In genomic region chr15:51726302-51727073, GRCh38 we compare ENCODE assay signal across 8 cellular contexts. TPM values are rescaled to one million over a fixed set of nuclear protein-coding genes. Genes with fewer than 3 reads are reported as not detected.
DNase-seq lines count a peak whose midpoint lies in the region; ATAC-seq and TF ChIP-seq lines count a peak whose summit lies in the region.

No MANE protein-coding gene starts in this region.

- no peaks in the 10 kb centered on the region for H3K27me3 ChIP-seq in left ventricle myocardium inferior (ENCODE audit: low read depth)

- POLR2A ChIA-PET in HEK293 (lab: Yijun Ruan, JAX), result interaction anchor here (0.7 kb wide), 1 partner anchor 17 kb away, joined by 3 read pairs; no protein-coding TSS in a partner anchor

- TF ChIP-seq POLR2A in NB4 (IDR thresholded peaks at IDR 0.05; ENCODE audit: extremely low read depth, insufficient read length), result no peak

- H3K4me3 ChIP-seq in HEK293 (ENCODE audit: low read depth, low read length) (no peak overlapping the region), NB4 (ENCODE audit: low read depth, low read length) (no peak overlapping the region), left ventricle myocardium inferior (no peak overlapping the region)

- H3K4me1 ChIP-seq in HEK293 (ENCODE audit: control insufficient read depth, insufficient read depth, low read length) (no peaks in the 10 kb centered on the region; the same call in 1 of the 2 replicates), left ventricle myocardium inferior (peaks cover 56% of the 10 kb centered on the region)

- H3K4me3 Mint-ChIP-seq in activated T-cell treated with anti-CD3 and anti-CD28 coated beads, Interleukin-2, amount 50 U/mL, for 4 hours, result no peak overlapping the region

- H3K9me3 ChIP-seq in HEK293 (ENCODE audit: control insufficient read depth, insufficient read depth, low read depth, low read length) (no peaks in the 10 kb centered on the region), left ventricle myocardium inferior (replicated peaks) (no peaks in the 10 kb centered on the region)

- no peak for TF ChIP-seq CTCF in HEK293 (tag by site-specific recombination; IDR thresholded peaks at IDR 0.05)
- TF ChIP-seq CTCF in NB4 (IDR thresholded peaks at IDR 0.05; ENCODE audit: low read depth, low read length), result no peak
- TF ChIP-seq CTCF in left ventricle myocardium inferior (IDR thresholded peaks at IDR 0.05; ENCODE audit: borderline replicate concordance), result no peak

- H3K4me1 Mint-ChIP-seq in activated T-cell treated with anti-CD3 and anti-CD28 coated beads, Interleukin-2, amount 50 U/mL, for 4 hours (ENCODE audit: low read depth), result peaks cover 68% of the 10 kb centered on the region

- no peak overlapping the region for H3K27ac ChIP-seq in HEK293 (ENCODE audit: extremely low read depth, low read depth, low read length)
- H3K27ac ChIP-seq in left ventricle myocardium inferior (replicated peaks), result peak overlapping the region; percentile 50

- peak; percentile 73 for DNase-seq in activated CD8-positive, alpha-beta memory T cell treated with anti-CD3 and anti-CD28 coated beads for 24 hours
- DNase-seq in activated CD8-positive, alpha-beta memory T cell treated with anti-CD3 and anti-CD28 coated beads, Interleukin-2, amount 50 U/mL, for 48 hours, result no peak
- DNase-seq in NB4 (ENCODE audit: low read depth) (peak; percentile 55), left ventricle myocardium inferior (peak; percentile 43), smooth muscle cell of the brain vasculature (ENCODE audit: low read depth, low spot score) (peak; percentile 59)
- peak; percentile 50 for DNase-seq in activated T-cell treated with anti-CD3 and anti-CD28 coated beads, Interleukin-2, amount 50 U/mL, for 4 hours

- ATAC-seq in activated T-cell treated with anti-CD3 and anti-CD28 coated beads, Interleukin-2, amount 50 U/mL, for 4 hours, result peak; percentile 95 to 96
- ATAC-seq in HG03439 (IDR thresholded peaks at IDR 0.05; ENCODE audit: unreplicated experiment), result no peak

- no peaks in the 10 kb centered on the region for H3K27me3 Mint-ChIP-seq in activated T-cell treated with anti-CD3 and anti-CD28 coated beads, Interleukin-2, amount 50 U/mL, for 4 hours (ENCODE audit: low read depth)

- intact Hi-C loops in left ventricle myocardium inferior (cut with micrococcal nuclease), result no loop called here

- CTCF ChIA-PET in HEK293 (lab: Yijun Ruan, JAX), result interaction anchor here (1.0 to 1.4 kb wide), 2 partner anchors 50 to 77 kb away, joined by 5 to 9 read pairs; no protein-coding TSS in a partner anchor

- no peaks in the 10 kb centered on the region for H3K9me3 Mint-ChIP-seq in activated T-cell treated with anti-CD3 and anti-CD28 coated beads, Interleukin-2, amount 50 U/mL, for 4 hours

- H3K36me3 ChIP-seq in HEK293 (ENCODE audit: control insufficient read depth in 2 of 2, insufficient read depth in 1 of 2, low read length in 2 of 2), result no peaks in the 10 kb centered on the region
- H3K36me3 ChIP-seq in left ventricle myocardium inferior, result peaks cover 2% of the 10 kb centered on the region

- peaks cover 21% of the 10 kb centered on the region for H3K36me3 Mint-ChIP-seq in activated T-cell treated with anti-CD3 and anti-CD28 coated beads, Interleukin-2, amount 50 U/mL, for 4 hours (ENCODE audit: insufficient read depth)

TF ChIP-seq in HEK293, 187 proteins besides CTCF, POLR2A, EP300 and RAD21 (continues in another document):
- TF ChIP-seq ZBTB48 (tag by site-specific recombination; IDR thresholded peaks at IDR 0.05), result no peak
- TF ChIP-seq ZNF521 (tag by site-specific recombination; IDR thresholded peaks at IDR 0.05), result no peak
- TF ChIP-seq ZBTB8A (tag by site-specific recombination; IDR thresholded peaks at IDR 0.05), result no peak
- no peak for TF ChIP-seq ZNF777 (tag by site-specific recombination; IDR thresholded peaks at IDR 0.05; ENCODE audit: borderline replicate concordance)
- TF ChIP-seq SP2 (tag by site-specific recombination; IDR thresholded peaks at IDR 0.05), result peak; percentile 40
- no peak for TF ChIP-seq ZNF530 (tag by site-specific recombination; IDR thresholded peaks at IDR 0.05; ENCODE audit: low read depth)
- no peak for TF ChIP-seq SP3 (tag by site-specific recombination; IDR thresholded peaks at IDR 0.05)
- TF ChIP-seq MZF1 (tag by site-specific recombination; IDR thresholded peaks at IDR 0.05; ENCODE audit: borderline replicate concordance), result no peak
- peak; percentile 63; the same call in 1 of the 2 replicates for TF ChIP-seq GLIS2 (tag by site-specific recombination; IDR thresholded peaks at IDR 0.05)
- TF ChIP-seq ZBTB17 (tag by site-specific recombination; IDR thresholded peaks at IDR 0.05), result peak; percentile 88
- TF ChIP-seq ZNF274 (IDR thresholded peaks at IDR 0.05; ENCODE audit: low read length), result no peak
- TF ChIP-seq ZNF274 (tag by site-specific recombination; IDR thresholded peaks at IDR 0.05; ENCODE audit: borderline replicate concordance), result no peak
- no peak for TF ChIP-seq ZNF366 (tag by site-specific recombination; conservative IDR thresholded peaks at IDR 0.05)
- no peak for TF ChIP-seq ZNF146 (tag by site-specific recombination; IDR thresholded peaks at IDR 0.05)
- no peak for TF ChIP-seq ZNF157 (tag by site-specific recombination; IDR thresholded peaks at IDR 0.05)
- no peak for TF ChIP-seq ZNF510 (tag by site-specific recombination; IDR thresholded peaks at IDR 0.05; ENCODE audit: insufficient replicate concordance)
- TF ChIP-seq ZBTB7A (tag by site-specific recombination; IDR thresholded peaks at IDR 0.05; ENCODE audit: low read depth), result no peak
- no peak for TF ChIP-seq ZFP37 (tag by site-specific recombination; IDR thresholded peaks at IDR 0.05)
- no peak for TF ChIP-seq ZNF148 (tag by site-specific recombination; IDR thresholded peaks at IDR 0.05; ENCODE audit: borderline replicate concordance)
- no peak for TF ChIP-seq ZNF645 (tag by site-specific recombination; IDR thresholded peaks at IDR 0.05)
- peak; percentile 92 for TF ChIP-seq GLIS1 (tag by site-specific recombination; IDR thresholded peaks at IDR 0.05)
- no peak for TF ChIP-seq ZNF174 (tag by site-specific recombination; IDR thresholded peaks at IDR 0.05)
- no peak for TF ChIP-seq ZNF623 (tag by site-specific recombination; IDR thresholded peaks at IDR 0.05)
- TF ChIP-seq ZNF707 (tag by site-specific recombination; IDR thresholded peaks at IDR 0.05), result no peak
- TF ChIP-seq ZNF670 (tag by site-specific recombination; IDR thresholded peaks at IDR 0.05; ENCODE audit: low read depth), result no peak
- TF ChIP-seq ZNF785 (tag by site-specific recombination; IDR thresholded peaks at IDR 0.05), result no peak
- TF ChIP-seq ZNF561 (tag by site-specific recombination; IDR thresholded peaks at IDR 0.05; ENCODE audit: borderline replicate concordance), result no peak
- no peak for TF ChIP-seq ZNF391 (tag by site-specific recombination; IDR thresholded peaks at IDR 0.05; ENCODE audit: borderline replicate concordance, low read depth)
- peak; percentile 18; the same call in 1 of the 2 replicates for TF ChIP-seq KLF8 (tag by site-specific recombination; IDR thresholded peaks at IDR 0.05)
- no peak for TF ChIP-seq ZSCAN5A (tag by site-specific recombination; IDR thresholded peaks at IDR 0.05)

RNA-seq across cellular contexts. Expression of gene LYSMD2, which starts 11.0 kb away (rescaled TPM):
- 10 to 100 TPM; 16.3 to 23.5 (median 22.4) TPM for total RNA-seq in activated T-cell treated with anti-CD3 and anti-CD28 coated beads, Interleukin-2, amount 50 U/mL, for 4 hours
- total RNA-seq in left ventricle myocardium inferior, result 4.2 TPM

RNA-seq across cellular contexts. Expression of gene TMOD2, which starts 24.9 kb away (rescaled TPM):
- 1 to 10 TPM; 3.7 to 3.9 (median 3.8) TPM for total RNA-seq in activated T-cell treated with anti-CD3 and anti-CD28 coated beads, Interleukin-2, amount 50 U/mL, for 4 hours
- total RNA-seq in left ventricle myocardium inferior, result 5.1 TPM

RNA-seq across cellular contexts. Expression of gene SCG3, which starts 45.2 kb away (rescaled TPM):
- total RNA-seq in activated T-cell treated with anti-CD3 and anti-CD28 coated beads, Interleukin-2, amount 50 U/mL, for 4 hours, result not detected
- total RNA-seq in left ventricle myocardium inferior, result not detected
